15 cellular contexts compared by ENCODE assay signal in genomic region chr3:127914584-127914983, GRCh38. TPM values are rescaled to one million over a fixed set of nuclear protein-coding genes. Genes with fewer than 3 reads are reported as not detected.
DNase-seq lines count a peak whose midpoint lies in the region; ATAC-seq and TF ChIP-seq lines count a peak whose summit lies in the region.
"Had no signal": no experiment of that assay in that cellular context is flagged by ENCODE, and none has a peak within 500 bp of the region (broad histone marks: within the 10 kb centered on the region; RNA-seq: fewer than 3 reads in every experiment).

No MANE protein-coding gene starts in this region.

- no peak overlapping the region for H3K27ac Mint-ChIP-seq in activated T-cell treated with anti-CD3 and anti-CD28 coated beads, Interleukin-2, amount 50 U/mL, for 72 hours
- no peak overlapping the region for H3K27ac Mint-ChIP-seq in mesothelial cell of epicardium
- H3K27ac Mint-ChIP-seq in effector memory CD8-positive, alpha-beta T cell: no peak overlapping the region

- H3K36me3 ChIP-seq in mucosa of stomach (ENCODE audit: control insufficient read depth, insufficient read depth, low read length) (no peaks in the 10 kb centered on the region), tibial artery (no peaks in the 10 kb centered on the region), thyroid gland (no peaks in the 10 kb centered on the region)
- H3K36me3 ChIP-seq: right lobe of liver had no signal

- intact Hi-C loops in tibial artery (cut with DNase I; ENCODE audit: low total_unique reads): no loop called here
- intact Hi-C loops in thyroid gland (cut with DNase I): no loop called here

- no peaks in the 10 kb centered on the region for H3K9me3 ChIP-seq in mucosa of stomach (ENCODE audit: control insufficient read depth, low read length)
- no peaks in the 10 kb centered on the region for H3K9me3 ChIP-seq in tibial artery
- H3K9me3 ChIP-seq in thyroid gland: no peaks in the 10 kb centered on the region
- H3K9me3 ChIP-seq: A549, right lobe of liver had no signal

- H3K9me3 Mint-ChIP-seq in activated T-cell treated with anti-CD3 and anti-CD28 coated beads, Interleukin-2, amount 50 U/mL, for 72 hours: peaks cover 1 to 3% of the 10 kb centered on the region in 2 donors
- H3K9me3 Mint-ChIP-seq in activated T-cell treated with anti-CD3 and anti-CD28 coated beads, Interleukin-2, amount 50 U/mL, for 4 hours: peaks cover 6% of the 10 kb centered on the region
- H3K9me3 Mint-ChIP-seq in mesothelial cell of epicardium: no peaks in the 10 kb centered on the region
- no peaks in the 10 kb centered on the region for H3K9me3 Mint-ChIP-seq in effector memory CD8-positive, alpha-beta T cell

- WGBS in thyroid gland, 2 donors: 77 to 78% methylated on average over 8 of the region's 8 CpGs

- peaks cover 46% of the 10 kb centered on the region for H3K27me3 Mint-ChIP-seq in activated T-cell treated with anti-CD3 and anti-CD28 coated beads, Interleukin-2, amount 50 U/mL, for 72 hours (ENCODE audit: low read depth)
- H3K27me3 Mint-ChIP-seq in activated T-cell treated with anti-CD3 and anti-CD28 coated beads, Interleukin-2, amount 50 U/mL, for 4 hours (ENCODE audit: low read depth): peaks cover 62% of the 10 kb centered on the region
- peaks cover 58% of the 10 kb centered on the region for H3K27me3 Mint-ChIP-seq in mesothelial cell of epicardium (ENCODE audit: low read depth)
- peaks cover 69 to 90% of the 10 kb centered on the region in 2 donors for H3K27me3 Mint-ChIP-seq in effector memory CD8-positive, alpha-beta T cell

- H3K4me1 Mint-ChIP-seq in activated T-cell treated with anti-CD3 and anti-CD28 coated beads, Interleukin-2, amount 50 U/mL, for 72 hours (ENCODE audit: low read depth): no peaks in the 10 kb centered on the region
- peaks cover 10% of the 10 kb centered on the region for H3K4me1 Mint-ChIP-seq in activated T-cell treated with anti-CD3 and anti-CD28 coated beads, Interleukin-2, amount 50 U/mL, for 4 hours (ENCODE audit: low read depth)
- H3K4me1 Mint-ChIP-seq in mesothelial cell of epicardium: peaks cover 13% of the 10 kb centered on the region
- peaks cover 0 to 2% of the 10 kb centered on the region in 2 donors for H3K4me1 Mint-ChIP-seq in effector memory CD8-positive, alpha-beta T cell (ENCODE audit: low read depth in 2 of 2)

- H3K4me1 ChIP-seq in mucosa of stomach (ENCODE audit: control insufficient read depth, insufficient read depth, low read length): peaks cover 29% of the 10 kb centered on the region
- H3K4me1 ChIP-seq in tibial artery: peaks cover 0 to 37% (median 23%) of the 10 kb centered on the region in 4 donors
- peaks cover 8 to 14% of the 10 kb centered on the region in 2 donors for H3K4me1 ChIP-seq in thyroid gland
- H3K4me1 ChIP-seq: A549 had no signal

- no peak for TF ChIP-seq POLR2A in thyroid gland (IDR thresholded peaks at IDR 0.05)

- no peaks in the 10 kb centered on the region for H3K36me3 Mint-ChIP-seq in activated T-cell treated with anti-CD3 and anti-CD28 coated beads, Interleukin-2, amount 50 U/mL, for 72 hours (ENCODE audit: insufficient read depth in 2 of 2)
- H3K36me3 Mint-ChIP-seq in activated T-cell treated with anti-CD3 and anti-CD28 coated beads, Interleukin-2, amount 50 U/mL, for 4 hours (ENCODE audit: insufficient read depth): no peaks in the 10 kb centered on the region
- no peaks in the 10 kb centered on the region for H3K36me3 Mint-ChIP-seq in mesothelial cell of epicardium
- H3K36me3 Mint-ChIP-seq in effector memory CD8-positive, alpha-beta T cell (ENCODE audit: insufficient read depth): no peaks in the 10 kb centered on the region

- no peak overlapping the region for H3K9ac ChIP-seq in mucosa of stomach (ENCODE audit: low read length)

- no peak for DNase-seq in activated T-cell treated with anti-CD3 and anti-CD28 coated beads, Interleukin-2, amount 50 U/mL, for 72 hours
- no peak for DNase-seq in activated T-cell treated with anti-CD3 and anti-CD28 coated beads, Interleukin-2, amount 50 U/mL, for 4 hours
- no peak for DNase-seq in coronary artery (ENCODE audit: low spot score)
- no peak for DNase-seq in tibial artery
- no peak for DNase-seq in mesothelial cell of epicardium (ENCODE audit: low spot score in 2 of 2, unreplicated experiment in 2 of 2)
- DNase-seq in thyroid gland: no peak
- DNase-seq in effector memory CD8-positive, alpha-beta T cell: no peak
- DNase-seq: activated CD4-positive, alpha-beta T cell treated with anti-CD3 and anti-CD28 coated beads for 1 hour; EL; islet precursor cell; RPMI8226 had no signal

- TF ChIP-seq CTCF in coronary artery (IDR thresholded peaks at IDR 0.05): no peak
- TF ChIP-seq CTCF in tibial artery (IDR thresholded peaks at IDR 0.05): no peak
- TF ChIP-seq CTCF in mesothelial cell of epicardium (IDR thresholded peaks at IDR 0.05; ENCODE audit: unreplicated experiment): no peak
- no peak for TF ChIP-seq CTCF in thyroid gland (IDR thresholded peaks at IDR 0.05)

- peak overlapping the region; percentile 75 to 85 for H3K27ac ChIP-seq in coronary artery
- H3K27ac ChIP-seq in tibial artery: peak overlapping the region; percentile 76 to 78
- no peak overlapping the region for H3K27ac ChIP-seq in thyroid gland
- H3K27ac ChIP-seq: A549, right lobe of liver had no signal

- H3K4me3 Mint-ChIP-seq in activated T-cell treated with anti-CD3 and anti-CD28 coated beads, Interleukin-2, amount 50 U/mL, for 72 hours: peak overlapping the region; percentile 10 to 44
- H3K4me3 Mint-ChIP-seq in activated T-cell treated with anti-CD3 and anti-CD28 coated beads, Interleukin-2, amount 50 U/mL, for 4 hours: no peak overlapping the region
- no peak overlapping the region for H3K4me3 Mint-ChIP-seq in mesothelial cell of epicardium
- H3K4me3 Mint-ChIP-seq in effector memory CD8-positive, alpha-beta T cell: no peak overlapping the region

- no peak for ATAC-seq in activated T-cell treated with anti-CD3 and anti-CD28 coated beads, Interleukin-2, amount 50 U/mL, for 72 hours (replicated peaks in 1 of 2)
- ATAC-seq in activated T-cell treated with anti-CD3 and anti-CD28 coated beads, Interleukin-2, amount 50 U/mL, for 4 hours: no peak
- no peak for ATAC-seq in effector memory CD8-positive, alpha-beta T cell (replicated peaks)
- ATAC-seq: A549 had no signal

- H3K4me3 ChIP-seq in coronary artery (peak overlapping the region; percentile 83), mucosa of stomach (ENCODE audit: low read length) (peak overlapping the region; percentile 17), tibial artery (peak overlapping the region; percentile 56 to 62), thyroid gland (replicated peaks in 1 of 3) (peak overlapping the region in 1 of 3 donors; percentile 32)
- H3K4me3 ChIP-seq: A549 had no signal

- no peaks in the 10 kb centered on the region for H3K27me3 ChIP-seq in mucosa of stomach (ENCODE audit: control insufficient read depth, insufficient read depth, low read length)
- no peaks in the 10 kb centered on the region for H3K27me3 ChIP-seq in tibial artery
- no peaks in the 10 kb centered on the region for H3K27me3 ChIP-seq in thyroid gland

RNA-seq across cellular contexts. Expression of gene KBTBD12, which starts 0.4 kb away (rescaled TPM):
- total RNA-seq in activated T-cell treated with anti-CD3 and anti-CD28 coated beads, Interleukin-2, amount 50 U/mL, for 72 hours: not detected
- total RNA-seq in activated T-cell treated with anti-CD3 and anti-CD28 coated beads, Interleukin-2, amount 50 U/mL, for 4 hours: under 1 TPM in 1 of 3 donors, not detected in 2; 0.05 TPM
- total RNA-seq in mesothelial cell of epicardium: 0.07 to 0.09 TPM in 2 of 3 replicates, not detected in the other
- total RNA-seq in thyroid gland: 1 to 10 TPM in 1 of 4 donors, not detected in 3; 1.5 TPM
- total RNA-seq: endothelial cell of umbilical vein had no signal

Comparison
In these comparisons a context has a peak if more than half of its experiments do, and no peak if none do; other contexts are left out.
1. H3K4me3 Mint-ChIP-seq: peak in activated T-cell treated with anti-CD3 and anti-CD28 coated beads, Interleukin-2, amount 50 U/mL, for 72 hours (2 of 2); none in activated T-cell treated with anti-CD3 and anti-CD28 coated beads, Interleukin-2, amount 50 U/mL, for 4 hours (single experiment), mesothelial cell of epicardium (single experiment) and effector memory CD8-positive, alpha-beta T cell (0 of 2).
2. H3K27ac ChIP-seq: peak in coronary artery (2 of 2) and tibial artery (2 of 2); none in thyroid gland (0 of 3).